ENCODE assay signal across 28 cellular contexts in the genomic region with DNA sequence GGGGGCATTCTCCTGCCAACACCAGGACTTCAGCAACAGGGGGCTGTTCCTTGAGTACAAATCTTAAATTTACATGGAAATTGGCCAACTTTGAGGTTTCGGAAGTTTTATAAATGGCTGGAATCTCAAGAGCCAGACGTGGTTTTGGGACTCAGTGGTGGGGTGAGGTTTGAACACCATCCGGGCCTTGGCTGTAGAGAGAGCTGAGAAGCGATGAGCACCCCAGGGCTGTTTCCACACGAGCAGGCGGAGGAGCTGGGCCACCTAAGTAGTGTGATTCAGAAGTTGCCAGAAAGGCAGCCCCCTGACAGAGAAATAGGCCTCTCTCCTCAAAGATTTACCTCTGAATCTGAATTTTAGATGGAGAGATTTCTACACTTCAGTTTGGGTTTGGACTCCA.
"Had no signal": no experiment of that assay in that cellular context is flagged by ENCODE, and none has a peak within 500 bp of the region (broad histone marks: within the 10 kb centered on the region; RNA-seq: fewer than 3 reads in every experiment).

No MANE protein-coding gene starts in this region.

- H3K4me3 ChIP-seq: esophagus squamous epithelium, heart right ventricle, ovary, smooth muscle cell, thyroid gland had no signal

- H3K27ac Mint-ChIP-seq: effector memory CD8-positive, alpha-beta T cell; immature natural killer cell; naive thymus-derived CD8-positive, alpha-beta T cell; stimulated activated naive CD8-positive, alpha-beta T cell treated with anti-CD3 and anti-CD28 coated beads, Interleukin-15, amount 100 ng/mL, for 72 hours had no signal

- H3K27me3 ChIP-seq: esophagus squamous epithelium, ovary, thyroid gland had no signal

- ATAC-seq: effector memory CD8-positive, alpha-beta T cell; heart right ventricle; naive thymus-derived CD8-positive, alpha-beta T cell; sciatic nerve; stimulated activated naive CD8-positive, alpha-beta T cell treated with anti-CD3 and anti-CD28 coated beads, Interleukin-15, amount 100 ng/mL, for 72 hours had no signal

- H3K36me3 ChIP-seq: esophagus squamous epithelium, heart right ventricle, ovary, thyroid gland had no signal

- H3K27ac ChIP-seq: esophagus squamous epithelium, heart right ventricle, ovary, thyroid gland had no signal

- H3K4me2 ChIP-seq: smooth muscle cell had no signal

- DNase-seq: cerebellar nuclear complex; cortex of kidney; effector memory CD8-positive, alpha-beta T cell; erythroblast; esophagus squamous epithelium; foreskin melanocyte; glutamatergic neuron; heart right ventricle; hypothalamus; immature natural killer cell; islet precursor cell; mammary epithelial cell; mesendoderm; midbrain; naive thymus-derived CD8-positive, alpha-beta T cell; occipital lobe; ovary; stimulated activated CD4-positive, alpha-beta T cell treated with anti-CD3 and anti-CD28 coated beads, Interleukin-12 subunit alpha, Interleukin-12 subunit beta, amount 100 ng/mL, for 4 hours; stimulated activated CD4-positive, alpha-beta T cell treated with anti-CD3 and anti-CD28 coated beads, Interleukin-1b, Interleukin-23, amount 100 ng/mL, for 48 hours; stimulated activated CD4-positive, alpha-beta T cell treated with anti-CD3 and anti-CD28 coated beads, Interleukin-4, amount 100 ng/mL, for 1 hour; stimulated activated CD8-positive, alpha-beta memory T cell treated with anti-CD3 and anti-CD28 coated beads, Interleukin-4, amount 100 ng/mL, for 48 hours; stimulated activated naive CD4-positive, alpha-beta T cell; stimulated activated naive CD8-positive, alpha-beta T cell treated with anti-CD3 and anti-CD28 coated beads, Interleukin-15, amount 100 ng/mL, for 72 hours; thyroid gland; trophoblast cell had no signal

- FAIRE-seq: endometrium had no signal

- H3K36me3 Mint-ChIP-seq: immature natural killer cell; naive thymus-derived CD8-positive, alpha-beta T cell had no signal

- H3K9me3 Mint-ChIP-seq: effector memory CD8-positive, alpha-beta T cell; immature natural killer cell; naive thymus-derived CD8-positive, alpha-beta T cell; stimulated activated naive CD8-positive, alpha-beta T cell treated with anti-CD3 and anti-CD28 coated beads, Interleukin-15, amount 100 ng/mL, for 72 hours had no signal

- H3K27me3 Mint-ChIP-seq: stimulated activated naive CD8-positive, alpha-beta T cell treated with anti-CD3 and anti-CD28 coated beads, Interleukin-15, amount 100 ng/mL, for 72 hours had no signal

- H3K4me1 Mint-ChIP-seq: immature natural killer cell; naive thymus-derived CD8-positive, alpha-beta T cell; stimulated activated naive CD8-positive, alpha-beta T cell treated with anti-CD3 and anti-CD28 coated beads, Interleukin-15, amount 100 ng/mL, for 72 hours had no signal

- H3K4me3 Mint-ChIP-seq: effector memory CD8-positive, alpha-beta T cell; immature natural killer cell; naive thymus-derived CD8-positive, alpha-beta T cell; stimulated activated naive CD8-positive, alpha-beta T cell treated with anti-CD3 and anti-CD28 coated beads, Interleukin-15, amount 100 ng/mL, for 72 hours had no signal

- H3K4me1 ChIP-seq: esophagus squamous epithelium, heart right ventricle, thyroid gland had no signal

- H3K9me3 ChIP-seq: esophagus squamous epithelium, heart right ventricle, ovary, thyroid gland had no signal
